ENCODE assay signal across 8 cellular contexts in genomic region chr6:154733610-154734379, GRCh38. TPM values are rescaled to one million over a fixed set of nuclear protein-coding genes. Genes with fewer than 3 reads are reported as not detected.
DNase-seq lines count a peak whose midpoint lies in the region; ATAC-seq, FAIRE-seq and TF ChIP-seq lines count a peak whose summit lies in the region.

No MANE protein-coding gene starts in this region.

- ATAC-seq in GM18909 (IDR thresholded peaks at IDR 0.05; ENCODE audit: poor library complexity, unreplicated experiment) (peak; percentile 76), HG03159 (IDR thresholded peaks at IDR 0.05; ENCODE audit: unreplicated experiment) (peak; percentile 67)

- 0 to 1% (median 0%) methylated on average over 30 to 73 of the region's 73 CpGs for WGBS in small intestine, 3 donors

- H3K4me1 ChIP-seq in small intestine (ENCODE audit: control insufficient read depth in 2 of 2, insufficient read depth in 1 of 2, low read depth in 1 of 2, low read length in 1 of 2), result peaks cover 0 to 13% of the 10 kb centered on the region in 2 donors

- FAIRE-seq in bronchial epithelial cell (lab: Jason Lieb, UNC) (no peak), small intestine (lab: Jason Lieb, UNC) (no peak)

- H3K27ac ChIP-seq in AG04450 (ENCODE audit: low read depth, low read length) (peak overlapping the region; percentile 96), small intestine (ENCODE audit: low read depth in 1 of 2, low read length in 1 of 2) (peak overlapping the region; percentile 98 to 100)

- H3K4me3 ChIP-seq in AG04450 (ENCODE audit: low read depth, low read length), result peak overlapping the region; percentile 82
- peak overlapping the region; percentile 82 for H3K4me3 ChIP-seq in WI38 (ENCODE audit: low read depth, low read length)
- H3K4me3 ChIP-seq in bronchial epithelial cell (ENCODE audit: low read depth, low read length), result peak overlapping the region; percentile 89
- peak overlapping the region; percentile 87 to 98 for H3K4me3 ChIP-seq in small intestine (ENCODE audit: low read depth in 1 of 2, low read length in 2 of 2)

- no peaks in the 10 kb centered on the region for H3K27me3 ChIP-seq in AG04450 (ENCODE audit: control insufficient read depth, insufficient read depth, low read length)
- H3K27me3 ChIP-seq in bronchial epithelial cell (ENCODE audit: control insufficient read depth, insufficient read depth, low read length), result no peaks in the 10 kb centered on the region
- no peaks in the 10 kb centered on the region for H3K27me3 ChIP-seq in small intestine (ENCODE audit: control insufficient read depth in 2 of 2, insufficient read depth in 2 of 2, low read length in 2 of 2)

- H3K36me3 ChIP-seq in bronchial epithelial cell (ENCODE audit: control insufficient read depth, insufficient read depth, low read length) (peaks cover 3% of the 10 kb centered on the region), small intestine (ENCODE audit: control insufficient read depth in 2 of 2, insufficient read depth in 2 of 2, low read length in 2 of 2) (no peaks in the 10 kb centered on the region)

- POLR2A ChIA-PET in AG04450 (lab: Yijun Ruan, JAX), result no interaction called here

- DNase-seq in AG04450 (ENCODE audit: low read depth, low spot score) (peak; percentile 87), NCI-H2227 (lab: John Stamatoyannopoulos, UW; ENCODE audit: unreplicated experiment) (peak; percentile 93), bronchial epithelial cell (ENCODE audit: low read depth) (peak; percentile 87), iPS-NIHi7 (ENCODE audit: extremely low spot score) (peak; percentile 97), small intestine (peak; percentile 96)

- TF ChIP-seq CTCF in AG04450 (IDR thresholded peaks at IDR 0.05; ENCODE audit: low read depth, low read length) (no peak), WI38 (IDR thresholded peaks at IDR 0.05; ENCODE audit: low read depth, low read length) (no peak), bronchial epithelial cell (IDR thresholded peaks at IDR 0.05; ENCODE audit: insufficient read depth, low read length, severe bottlenecking) (no peak)

- no peaks in the 10 kb centered on the region; the same call in 1 of the 2 replicates for H3K9me3 ChIP-seq in AG04450 (ENCODE audit: control insufficient read depth, insufficient read depth, low read length)
- no peaks in the 10 kb centered on the region for H3K9me3 ChIP-seq in small intestine (ENCODE audit: control insufficient read depth, low read depth)

- CTCF ChIA-PET in AG04450 (lab: Charles Lee), result no interaction called here

RNA-seq across cellular contexts. Expression of gene SCAF8, which starts 0.6 kb away (rescaled TPM):
- polyA plus RNA-seq in AG04450 (2011; rRNA removed) (23.7 and 29.2 TPM in 2 replicates), small intestine (10 to 100 TPM in 2 of 3 donors, 1 to 10 TPM in 1; 6.8 to 10.1 (median 10.1) TPM)
- 33.4 and 45.7 TPM in 2 replicates for polyA minus RNA-seq in AG04450 (2011; rRNA and poly(A)+ RNA removed)
- total RNA-seq in bronchial epithelial cell, result 17.6 and 22.3 TPM in 2 replicates

Comparison
In these comparisons a context has a peak if more than half of its experiments do, and no peak if none do; other contexts are left out.
1. Peak in every context shown above with its lines: DNase-seq, ATAC-seq, H3K4me3 ChIP-seq and H3K27ac ChIP-seq.